ENCODE assay signal across 19 cellular contexts in the genomic region with DNA sequence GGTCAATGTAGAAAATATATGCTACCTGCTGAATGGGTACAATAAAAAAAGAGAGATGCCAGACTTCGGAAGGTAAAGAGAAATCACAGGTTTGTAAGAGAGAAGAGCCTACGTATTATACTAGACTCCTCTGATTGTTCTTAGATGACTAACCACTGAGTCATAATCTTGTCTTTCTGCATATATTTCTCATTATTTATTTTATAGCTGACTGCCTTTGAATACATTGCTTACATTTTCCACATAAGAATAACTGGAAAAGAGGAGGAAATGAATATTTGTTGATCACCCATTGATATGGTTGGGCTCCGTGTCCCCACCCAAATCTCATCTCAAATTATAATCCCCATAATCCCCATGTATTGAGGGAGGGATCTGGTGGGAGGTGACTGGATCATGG.
DNase-seq lines count a peak whose midpoint lies in the region; ATAC-seq, FAIRE-seq and TF ChIP-seq lines count a peak whose summit lies in the region.
"Had no signal": no experiment of that assay in that cellular context is flagged by ENCODE, and none has a peak within 500 bp of the region (broad histone marks: within the 10 kb centered on the region; RNA-seq: fewer than 3 reads in every experiment).

No MANE protein-coding gene starts in this region.

- intact Hi-C loops in K562 (cut with micrococcal nuclease) (no loop called here), ovary (cut with DNase I) (no loop called here), Right ventricle myocardium inferior (cut with DNase I) (no loop called here), pancreas (cut with DNase I) (no loop called here)

- H3K36me3 ChIP-seq in K562 (ENCODE audit: control insufficient read depth, insufficient read depth, low read length) (no peaks in the 10 kb centered on the region), ovary (no peaks in the 10 kb centered on the region), pancreas (no peaks in the 10 kb centered on the region)
- H3K36me3 ChIP-seq: lower lobe of right lung, prostate gland had no signal

- BruUV-seq in K562 (replicated peaks; lab: Mats Ljungman, UMichigan): no TSS peak

- TF ChIP-seq EP300 in K562 (IDR thresholded peaks at IDR 0.05; ENCODE audit: low read length): no peak
- TF ChIP-seq EP300 in ovary (IDR thresholded peaks at IDR 0.05): no peak

- no peak for TF ChIP-seq RAD21 in K562 (CRISPR knock-in tag; conservative IDR thresholded peaks at IDR 0.05 in 1 of 2, IDR thresholded peaks at IDR 0.05 in 1 of 2)

- no peaks in the 10 kb centered on the region for H3K79me2 ChIP-seq in K562 (ENCODE audit: control insufficient read depth, insufficient read depth, low read length)

- no peak overlapping the region for H3K27ac ChIP-seq in K562 (ENCODE audit: extremely low read depth, low read depth, low read length)
- no peak overlapping the region for H3K27ac ChIP-seq in ovary
- H3K27ac ChIP-seq in pancreas: no peak overlapping the region
- H3K27ac ChIP-seq: lower lobe of right lung, PC-9, prostate gland had no signal

- no peak overlapping the region for H2AFZ ChIP-seq in K562 (ENCODE audit: low read depth, low read length)
- H2AFZ ChIP-seq: PC-9 had no signal

- POLR2A ChIA-PET in K562 (lab: Yijun Ruan, JAX): no interaction called here

- FAIRE-seq in K562 (lab: Jason Lieb, UNC): no peak
- no peak for FAIRE-seq in pancreas (lab: Jason Lieb, UNC)

- in situ Hi-C loops in Caki2 (cut with HindIII; ENCODE audit: low pct_unique_long_range_greater_than_20kb, low sequenced_read_pairs): no loop called here
- in situ Hi-C loops in K562 (cut with MboI): no loop called here

- WGBS in K562 (ENCODE audit: insufficient coverage, low coverage, missing lambda C conversion rate): 42% methylated on average over 3 of the region's 3 CpGs
- WGBS in ovary, 3 donors: 92 to 97% (median 94%) methylated on average over 3 of the region's 3 CpGs
- 93 to 95% methylated on average over 3 of the region's 3 CpGs for WGBS in pancreas, 2 donors

- H3K9me3 ChIP-seq in K562 (replicated peaks; ENCODE audit: control insufficient read depth, insufficient read depth, low read depth, low read length) (no peaks in the 10 kb centered on the region), ovary (no peaks in the 10 kb centered on the region), pancreas (no peaks in the 10 kb centered on the region)
- H3K9me3 ChIP-seq: lower lobe of right lung, prostate gland had no signal

- CTCF ChIA-PET in K562 (lab: Yijun Ruan, JAX; ENCODE audit: low intra/inter-chr PET ratio): no interaction called here

- no peaks in the 10 kb centered on the region for H4K20me1 ChIP-seq in K562 (replicated peaks; ENCODE audit: control insufficient read depth, insufficient read depth, low read length)

- no peak for TF ChIP-seq CTCF in K562 (IDR thresholded peaks at IDR 0.05 in 2 of 3, conservative IDR thresholded peaks at IDR 0.05 in 1 of 3; ENCODE audit: insufficient read depth in 2 of 3, low read depth in 1 of 3, low read length in 3 of 3)
- no peak for TF ChIP-seq CTCF in ovary (IDR thresholded peaks at IDR 0.05)
- no peak for TF ChIP-seq CTCF in pancreas (IDR thresholded peaks at IDR 0.05)

- ATAC-seq in K562 (no peak), Right ventricle myocardium inferior (no peak), pancreas (no peak)
- ATAC-seq: lower lobe of right lung; naive thymus-derived CD4-positive, alpha-beta T cell; T-cell had no signal

- no peaks in the 10 kb centered on the region for H3K9me1 ChIP-seq in K562 (ENCODE audit: control insufficient read depth, insufficient read depth, low read length)

- H3K9ac ChIP-seq in K562 (ENCODE audit: insufficient read depth in 1 of 2, low read depth in 2 of 2, low read length in 2 of 2): no peak overlapping the region

- no peak overlapping the region for H3K4me2 ChIP-seq in K562 (ENCODE audit: insufficient read depth, low read length)
- H3K4me2 ChIP-seq: PC-9 had no signal

- no peak overlapping the region for H3K4me3 ChIP-seq in K562
- no peak overlapping the region for H3K4me3 ChIP-seq in ovary
- H3K4me3 ChIP-seq in pancreas: no peak overlapping the region
- H3K4me3 ChIP-seq: lower lobe of right lung, PC-9, prostate gland had no signal

- H3K4me1 ChIP-seq in K562 (replicated peaks in 1 of 2; ENCODE audit: control insufficient read depth in 2 of 2, insufficient read depth in 2 of 2, low read length in 2 of 2): no peaks in the 10 kb centered on the region
- H3K4me1 ChIP-seq in ovary (ENCODE audit: insufficient read depth): peaks cover 2% of the 10 kb centered on the region
- peaks cover 0 to 3% (median 0%) of the 10 kb centered on the region in 3 donors for H3K4me1 ChIP-seq in pancreas
- H3K4me1 ChIP-seq: lower lobe of right lung, prostate gland had no signal

- DNase-seq in Caki2 (ENCODE audit: low read depth): peak; percentile 52
- DNase-seq in LHCN-M2 (ENCODE audit: low read depth): peak; percentile 58
- no peak for DNase-seq in K562 (ENCODE audit: extremely low read depth in 1 of 4, low spot score in 3 of 4)
- DNase-seq in iris pigment epithelial cell (ENCODE audit: low read depth): peak; percentile 80
- no peak for DNase-seq in ovary
- DNase-seq in AG20443 (ENCODE audit: low spot score): no peak
- no peak for DNase-seq in Right ventricle myocardium inferior (ENCODE audit: missing footprints)
- DNase-seq in pancreas: no peak
- DNase-seq: activated CD8-positive, alpha-beta memory T cell treated with anti-CD3 and anti-CD28 coated beads for 24 hours; activated gamma-delta T cell; foreskin melanocyte; lower lobe of right lung; MV-4-11; naive thymus-derived CD4-positive, alpha-beta T cell; NCI-H2107; NCI-H69; T-cell had no signal

- H3K27me3 ChIP-seq in K562 (ENCODE audit: control insufficient read depth in 2 of 2, insufficient read depth in 2 of 2, low read length in 2 of 2) (no peaks in the 10 kb centered on the region), ovary (no peaks in the 10 kb centered on the region), pancreas (no peaks in the 10 kb centered on the region)

- TF ChIP-seq POLR2A in K562 (conservative IDR thresholded peaks at IDR 0.05) (no peak), ovary (IDR thresholded peaks at IDR 0.05) (no peak)

TF ChIP-seq in K562, 482 proteins besides CTCF, POLR2A, EP300 and RAD21:
- no peak for TF ChIP-seq HLTF (IDR thresholded peaks at IDR 0.05)
- TF ChIP-seq FOSL1 (tag; conservative IDR thresholded peaks at IDR 0.05): peak; percentile 23; the same call in 1 of the 2 replicates
TF ChIP-seq in K562: peak in this region for 1.

Comparison
In these comparisons a context has a peak if more than half of its experiments do, and no peak if none do; other contexts are left out.
1. DNase-seq: peak in Caki2 (single experiment), LHCN-M2 (single experiment) and iris pigment epithelial cell (single experiment); none in K562 (0 of 4), ovary (0 of 5), AG20443 (single experiment), Right ventricle myocardium inferior (single experiment) and pancreas (0 of 6).